Comparison of ENCODE assay signal across 18 cellular contexts in the genomic region with DNA sequence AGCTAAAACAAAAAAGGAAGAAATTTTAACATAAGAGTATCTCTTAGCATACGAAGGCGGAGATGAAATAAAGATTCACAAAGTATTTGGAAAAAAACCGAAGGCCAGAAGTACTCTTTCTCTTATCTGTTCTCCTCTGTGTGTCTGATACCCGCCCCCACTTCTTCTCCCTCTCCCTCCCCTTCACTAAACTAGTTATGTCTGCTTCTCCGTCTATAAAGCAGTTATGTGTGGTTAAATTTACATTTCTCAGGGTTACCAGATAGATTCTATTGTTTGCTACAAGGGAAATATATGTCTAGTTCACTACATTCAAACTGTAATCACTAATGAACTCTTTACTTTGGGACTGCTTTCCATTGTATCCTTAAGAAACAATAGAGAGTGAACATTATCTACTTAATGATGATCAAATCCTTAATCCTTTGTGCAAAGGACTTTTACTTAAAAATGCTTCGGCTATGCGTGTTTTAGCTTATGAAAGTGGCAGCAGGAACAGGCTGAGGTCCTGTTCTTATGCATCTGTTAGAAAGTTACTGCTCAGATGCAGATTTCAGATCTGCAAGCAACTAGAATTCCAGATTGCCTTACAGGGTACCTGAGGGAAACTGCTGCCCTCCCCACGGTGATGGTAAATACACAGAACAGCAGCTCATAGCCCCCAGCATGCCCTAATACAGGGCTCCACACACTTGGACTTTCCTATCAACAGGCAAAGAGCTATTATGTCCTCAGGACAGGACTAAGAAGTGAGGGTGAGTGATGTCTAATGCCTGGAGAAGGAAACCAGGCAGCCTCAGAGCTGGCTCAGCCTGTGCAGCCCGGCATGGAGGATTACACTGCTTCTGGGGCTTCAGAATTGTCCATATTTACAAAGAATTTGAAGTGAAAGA.
A peak's percentile ranks its signal among the peaks of the same experiment; 100 is the strongest.
DNase-seq lines count a peak whose midpoint lies in the region; ATAC-seq, FAIRE-seq and TF ChIP-seq lines count a peak whose summit lies in the region.
"Had no signal": no experiment of that assay in that cellular context is flagged by ENCODE, and none has a peak within 500 bp of the region (broad histone marks: within the 10 kb centered on the region; RNA-seq: fewer than 3 reads in every experiment).

No MANE protein-coding gene starts in this region.

- H3K4me3 Mint-ChIP-seq in nephron = no peak overlapping the region

- no peaks in the 10 kb centered on the region for H3K36me3 Mint-ChIP-seq in nephron (ENCODE audit: low read depth)

- no peaks in the 10 kb centered on the region for H3K27me3 Mint-ChIP-seq in nephron (ENCODE audit: low read depth)

- TF ChIP-seq CTCF in nephron (IDR thresholded peaks at IDR 0.05; ENCODE audit: unreplicated experiment in 3 of 3) = no peak

- H3K4me1 Mint-ChIP-seq in nephron = peaks cover 15% of the 10 kb centered on the region

- peak overlapping the region; percentile 30 to 88 (median 80) for H3K27ac Mint-ChIP-seq in nephron

- peaks cover 6% of the 10 kb centered on the region for H3K9me3 Mint-ChIP-seq in nephron

- ATAC-seq in GM18511 (IDR thresholded peaks at IDR 0.05; ENCODE audit: unreplicated experiment) (peak; percentile 49), HG03432 (IDR thresholded peaks at IDR 0.05; ENCODE audit: unreplicated experiment) (peak; percentile 44), HG03196 (IDR thresholded peaks at IDR 0.05; ENCODE audit: unreplicated experiment) (no peak), GM21367 (IDR thresholded peaks at IDR 0.05; ENCODE audit: unreplicated experiment) (no peak)

- no peak for FAIRE-seq in RCC 7860 (lab: Jason Lieb, UNC)
- FAIRE-seq: A204.1, GM18507, GM19239 had no signal

- DNase-seq in OCI-M1 (lab: John Stamatoyannopoulos, UW) (peak; percentile 63), H4 (ENCODE audit: low spot score) (no peak), RCC 7860 (ENCODE audit: low spot score) (no peak)
- DNase-seq: Caco-2, DMS53, GM23248, NCI-H1694, NCI-H446, NCI-H748 treated with DMSO at 0.1 percent for 48 hours, SIG-M5 had no signal

Comparison
In these comparisons a context has a peak if more than half of its experiments do, and no peak if none do; other contexts are left out.
1. ATAC-seq: peak in GM18511 (single experiment) and HG03432 (single experiment); none in HG03196 (single experiment) and GM21367 (single experiment).